Comparison of ENCODE assay signal across 24 cellular contexts in genomic region chr20:44485830-44486198, GRCh38.
"Had no signal": no experiment of that assay in that cellular context is flagged by ENCODE, and none has a peak within 500 bp of the region (broad histone marks: within the 10 kb centered on the region; RNA-seq: fewer than 3 reads in every experiment).

No MANE protein-coding gene starts in this region.

- H3K9me3 ChIP-seq: breast epithelium, heart right ventricle, right lobe of liver, SJCRH30 had no signal

- ATAC-seq: effector memory CD8-positive, alpha-beta T cell; esophagus mucosa; left colon; right lobe of liver had no signal

- H3K27ac Mint-ChIP-seq: T-helper 1 cell treated with Interleukin-12 subunit alpha and Interleukin-12 subunit beta and Interleukin-4 antibody, amounts not matched to agents 30 μg/mL and 1 μg/mL, for 36 hours had no signal

- H3K4me3 ChIP-seq: breast epithelium, heart right ventricle, right lobe of liver, SJCRH30 had no signal

- H3K9me3 Mint-ChIP-seq: activated CD4-positive, alpha-beta memory T cell treated with anti-CD3 and anti-CD28 coated beads for 36 hours; activated naive CD8-positive, alpha-beta T cell treated with anti-CD3 and anti-CD28 coated beads for 36 hours; central memory CD8-positive, alpha-beta T cell; effector memory CD8-positive, alpha-beta T cell; naive B cell; T-helper 1 cell treated with Interleukin-12 subunit alpha and Interleukin-12 subunit beta and Interleukin-4 antibody, amounts not matched to agents 30 μg/mL and 1 μg/mL, for 36 hours had no signal

- H3K27me3 ChIP-seq: breast epithelium, heart right ventricle, right lobe of liver, SJCRH30 had no signal

- DNase-seq: activated CD4-positive, alpha-beta memory T cell treated with anti-CD3 and anti-CD28 coated beads for 36 hours; activated CD4-positive, alpha-beta T cell treated with anti-CD3 and anti-CD28 coated beads for 48 hours; activated CD4-positive, CD25-positive, alpha-beta regulatory T cell; activated naive CD8-positive, alpha-beta T cell treated with anti-CD3 and anti-CD28 coated beads for 36 hours; amniotic stem cell; effector memory CD8-positive, alpha-beta T cell; heart right ventricle; islet precursor cell; left colon; mesendoderm; naive B cell; nucleus accumbens; posterior cingulate gyrus; right lobe of liver; SJCRH30; small intestine; stimulated activated CD4-positive, alpha-beta T cell treated with anti-CD3 and anti-CD28 coated beads, Interleukin-2, amount 100 ng/mL, for 24 hours; stimulated activated naive CD4-positive, alpha-beta T cell treated with Interleukin-2 at 50 U/mL for 16 hours; T1000; trophoblast cell had no signal

- H3K4me1 ChIP-seq: breast epithelium, SJCRH30 had no signal

- H3K36me3 ChIP-seq: breast epithelium had no signal

- H3K27me3 Mint-ChIP-seq: activated CD4-positive, alpha-beta memory T cell treated with anti-CD3 and anti-CD28 coated beads for 36 hours; activated naive CD8-positive, alpha-beta T cell treated with anti-CD3 and anti-CD28 coated beads for 36 hours; central memory CD8-positive, alpha-beta T cell; effector memory CD8-positive, alpha-beta T cell; naive B cell had no signal

- H3K4me3 Mint-ChIP-seq: activated CD4-positive, alpha-beta memory T cell treated with anti-CD3 and anti-CD28 coated beads for 36 hours; activated naive CD8-positive, alpha-beta T cell treated with anti-CD3 and anti-CD28 coated beads for 36 hours; central memory CD8-positive, alpha-beta T cell; effector memory CD8-positive, alpha-beta T cell; naive B cell; T-helper 1 cell treated with Interleukin-12 subunit alpha and Interleukin-12 subunit beta and Interleukin-4 antibody, amounts not matched to agents 30 μg/mL and 1 μg/mL, for 36 hours had no signal

- H3K27ac ChIP-seq: heart right ventricle, right lobe of liver, SJCRH30 had no signal
